In the genomic region with DNA sequence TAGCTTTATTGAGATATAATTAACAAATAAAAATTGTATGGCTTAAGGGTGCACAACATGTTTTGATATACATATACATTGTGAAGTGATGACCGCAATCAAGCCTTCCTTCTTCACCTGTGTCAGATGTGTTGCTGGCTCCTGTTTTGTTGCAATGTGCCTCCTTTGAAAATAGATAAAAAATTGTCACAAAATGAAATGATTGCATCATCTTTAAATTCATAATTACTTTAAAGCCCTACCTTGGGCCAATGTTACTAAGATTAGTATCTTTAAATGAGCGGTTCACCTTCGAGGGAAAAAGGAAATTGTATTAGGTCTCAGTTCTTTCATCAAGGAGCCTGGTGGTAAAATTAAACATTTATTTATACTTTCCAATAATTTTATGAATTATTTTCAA, we compare ENCODE assay signal across 27 cellular contexts.
"Had no signal": no experiment of that assay in that cellular context is flagged by ENCODE, and none has a peak within 500 bp of the region (broad histone marks: within the 10 kb centered on the region; RNA-seq: fewer than 3 reads in every experiment).

No MANE protein-coding gene starts in this region.

- H3K4me1 ChIP-seq: suprapubic skin, testis, tibial artery, upper lobe of right lung, uterus, vagina had no signal

- H3K4me3 ChIP-seq: stomach, suprapubic skin, testis, thoracic aorta, thyroid gland, tibial artery, tibial nerve, transverse colon, upper lobe of left lung, upper lobe of right lung, uterus, vagina had no signal

- DNase-seq: stimulated activated CD4-positive, alpha-beta T cell treated with anti-CD3 and anti-CD28 coated beads, Interleukin-2, amount 100 ng/mL, for 48 hours; stimulated activated CD4-positive, alpha-beta T cell treated with anti-CD3 and anti-CD28 coated beads, Interleukin-4, amount 100 ng/mL, for 1 hour; stimulated activated CD4-positive, alpha-beta T cell treated with anti-CD3 and anti-CD28 coated beads, Interleukin-4, amount 100 ng/mL, for 24 hours; stimulated activated CD4-positive, alpha-beta T cell treated with anti-CD3 and anti-CD28 coated beads, Interleukin-4, amount 100 ng/mL, for 4 hours; stimulated activated CD8-positive, alpha-beta memory T cell treated with anti-CD3 and anti-CD28 coated beads, Interleukin-4, amount 100 ng/mL, for 48 hours; stimulated activated naive B cell treated with anti-CD40 and anti-IgM and Interleukin-4, amounts not matched to agents 10 μg/mL and 1 μg/mL and 100 μg/mL, for 72 hours; stimulated activated naive CD4-positive, alpha-beta T cell; stimulated activated naive CD4-positive, alpha-beta T cell treated with Interleukin-2 at 50 U/mL for 16 hours; stimulated activated naive CD8-positive, alpha-beta T cell treated with anti-CD3 and anti-CD28 coated beads, Interleukin-15, amount 100 ng/mL, for 72 hours; stimulated activated naive CD8-positive, alpha-beta T cell treated with anti-CD3 and anti-CD28 coated beads, Interleukin-15, Interleukin-2, amounts not matched to agents 100 U/mL and 50 U/mL, for 24 hours; stomach; substantia nigra; testis; thyroid gland; tibial artery; transverse colon; trophoblast cell; upper lobe of left lung; upper lobe of right lung; uterus had no signal

- ATAC-seq: stimulated activated effector memory CD8-positive, alpha-beta T cell treated with anti-CD3 and anti-CD28 coated beads, Interleukin-12 subunit alpha, Interleukin-12 subunit beta, amount 100 ng/mL, for 72 hours; stimulated activated memory B cell treated with anti-CD40 and anti-IgM and Interleukin-4, amounts not matched to agents 10 μg/mL and 1 μg/mL and 100 μg/mL, for 72 hours; stimulated activated naive B cell treated with anti-CD40 and anti-IgM and Interleukin-4, amounts not matched to agents 10 μg/mL and 1 μg/mL and 100 μg/mL, for 72 hours; stimulated activated naive CD8-positive, alpha-beta T cell treated with anti-CD3 and anti-CD28 coated beads, Interleukin-15, amount 100 ng/mL, for 72 hours; stimulated activated naive CD8-positive, alpha-beta T cell treated with anti-CD3 and anti-CD28 coated beads, Interleukin-15, Interleukin-2, amounts not matched to agents 100 U/mL and 50 U/mL, for 24 hours; upper lobe of right lung had no signal

- H3K36me3 ChIP-seq: stomach, suprapubic skin, thoracic aorta, thyroid gland, tibial artery, tibial nerve, transverse colon, upper lobe of left lung, upper lobe of right lung, uterus, vagina had no signal

- H3K27ac ChIP-seq: stomach, suprapubic skin, testis, thoracic aorta, thyroid gland, tibial artery, tibial nerve, transverse colon, upper lobe of left lung, upper lobe of right lung, uterus, vagina had no signal

- H3K27me3 ChIP-seq: stomach, suprapubic skin, testis, thyroid gland, tibial artery, tibial nerve, transverse colon, upper lobe of left lung, upper lobe of right lung, uterus, vagina had no signal

- FAIRE-seq: urothelium cell line had no signal

- H3K9me3 ChIP-seq: stomach, suprapubic skin, testis, thoracic aorta, thyroid gland, tibial artery, tibial nerve, transverse colon, upper lobe of left lung, upper lobe of right lung, uterus, vagina had no signal
